Comparison of ENCODE assay signal across 32 cellular contexts in genomic region chr13:22625691-22626090, GRCh38.
"Had no signal": no experiment of that assay in that cellular context is flagged by ENCODE, and none has a peak within 500 bp of the region (broad histone marks: within the 10 kb centered on the region; RNA-seq: fewer than 3 reads in every experiment).

No MANE protein-coding gene starts in this region.

- H3K27me3 ChIP-seq: adrenal gland, ascending aorta, body of pancreas, brain microvascular endothelial cell, breast epithelium, cardiac muscle cell had no signal

- H3K4me3 ChIP-seq: adrenal gland, ascending aorta, body of pancreas, breast epithelium, cardiac muscle cell had no signal

- ATAC-seq: activated naive CD4-positive, alpha-beta T cell treated with anti-CD3 and anti-CD28 coated beads, Interleukin-2, amount 50 U/mL, for 72 hours; activated naive CD8-positive, alpha-beta T cell treated with anti-CD3 and anti-CD28 coated beads, Interleukin-2, amount 50 U/mL, for 24 hours; activated T-cell treated with anti-CD3 and anti-CD28 coated beads, Interleukin-2, amount 50 U/mL, for 4 hours; activated T-cell treated with anti-CD3 and anti-CD28 coated beads, Interleukin-2, amount 50 U/mL, for 72 hours; activated T-helper 17 cell treated with anti-CD3 and anti-CD28 coated beads, Interleukin-2, amount 50 U/mL, for 72 hours; body of pancreas had no signal

- H3K36me3 ChIP-seq: adrenal gland, ascending aorta, brain microvascular endothelial cell, breast epithelium, cardiac muscle cell had no signal

- H3K9me3 ChIP-seq: ascending aorta, body of pancreas had no signal

- H3K27ac ChIP-seq: adrenal gland, ascending aorta, body of pancreas, brain microvascular endothelial cell, breast epithelium, cardiac muscle cell had no signal

- H3K4me1 ChIP-seq: adrenal gland, ascending aorta, body of pancreas, breast epithelium had no signal

- DNase-seq: activated effector memory CD4-positive, alpha-beta T cell treated with anti-CD3 and anti-CD28 coated beads, Interleukin-2, amount 50 U/mL, for 16 hours; activated effector memory CD4-positive, alpha-beta T cell treated with Interleukin-2 at 50 U/mL for 16 hours; activated gamma-delta T cell; activated gamma-delta T cell treated with Interleukin-2 at 50 U/mL for 16 hours; activated naive CD4-positive, alpha-beta T cell; activated naive CD4-positive, alpha-beta T cell treated with anti-CD3 and anti-CD28 coated beads for 36 hours; activated naive CD4-positive, alpha-beta T cell treated with anti-CD3 and anti-CD28 coated beads, Interleukin-2, amount 10 ng/mL, durations not matched to agents 7 days and 5 days; activated naive CD4-positive, alpha-beta T cell treated with anti-CD3 and anti-CD28 coated beads, Interleukin-2, amount 50 U/mL, for 16 hours; activated naive CD4-positive, alpha-beta T cell treated with Interleukin-2 at 50 U/mL for 16 hours; activated naive CD8-positive, alpha-beta T cell treated with anti-CD3 and anti-CD28 coated beads for 36 hours; activated naive CD8-positive, alpha-beta T cell treated with anti-CD3 and anti-CD28 coated beads, Interleukin-2, amount 10 ng/mL, durations not matched to agents 7 days and 5 days; activated naive CD8-positive, alpha-beta T cell treated with anti-CD3 and anti-CD28 coated beads, Interleukin-2, amount 50 U/mL, for 24 hours; activated T-cell treated with anti-CD3 and anti-CD28 coated beads, Interleukin-2, amount 50 U/mL, for 1 hour; activated T-cell treated with anti-CD3 and anti-CD28 coated beads, Interleukin-2, amount 50 U/mL, for 24 hours; activated T-cell treated with anti-CD3 and anti-CD28 coated beads, Interleukin-2, amount 50 U/mL, for 4 hours; activated T-cell treated with anti-CD3 and anti-CD28 coated beads, Interleukin-2, amount 50 U/mL, for 48 hours; activated T-cell treated with anti-CD3 and anti-CD28 coated beads, Interleukin-2, amount 50 U/mL, for 72 hours; adrenal gland; amniotic stem cell; amygdala; anterior cingulate cortex; aorta; body of pancreas; brain microvascular endothelial cell; caudate nucleus; central memory CD4-positive, alpha-beta T cell; cerebellar nuclear complex had no signal
